13 cellular contexts compared by ENCODE assay signal in the genomic region with DNA sequence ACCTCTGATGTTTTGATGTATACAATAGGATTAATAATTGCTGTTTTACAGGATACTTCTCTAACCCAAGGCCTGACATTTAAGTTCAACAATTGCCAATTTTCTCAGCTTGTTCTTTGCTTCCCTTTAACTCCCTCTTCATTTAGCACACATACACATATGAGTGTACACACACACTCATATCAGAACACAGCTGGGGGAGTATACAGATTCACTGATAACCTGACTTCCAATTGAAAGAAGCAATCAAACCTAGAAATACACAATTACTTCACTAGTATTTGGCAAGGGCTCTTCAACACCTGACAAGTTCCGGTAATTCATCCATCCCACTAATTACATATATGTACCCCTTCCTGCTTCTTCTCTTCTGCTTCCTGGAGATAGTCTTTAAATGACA. TPM values are rescaled to one million over a fixed set of nuclear protein-coding genes. Genes with fewer than 3 reads are reported as not detected.
DNase-seq lines count a peak whose midpoint lies in the region; ATAC-seq and TF ChIP-seq lines count a peak whose summit lies in the region.
"Had no signal": no experiment of that assay in that cellular context is flagged by ENCODE, and none has a peak within 500 bp of the region (broad histone marks: within the 10 kb centered on the region; RNA-seq: fewer than 3 reads in every experiment).

No MANE protein-coding gene starts in this region.

- peak overlapping the region; percentile 62 for H3K4me3 Mint-ChIP-seq in activated B cell treated with CpG ODN at 0.5 μM for 24 hours
- H3K4me3 Mint-ChIP-seq: activated naive CD4-positive, alpha-beta T cell treated with anti-CD3 and anti-CD28 coated beads, Interleukin-2, amount 50 U/mL, for 24 hours; H9 had no signal

- no peak for TF ChIP-seq CTCF in GM13976 (IDR thresholded peaks at IDR 0.05; ENCODE audit: borderline replicate concordance, control extremely low read depth, extremely low read depth, insufficient read depth, missing control alignments)
- no peak for TF ChIP-seq CTCF in activated B cell treated with CpG ODN at 0.5 μM for 24 hours (IDR thresholded peaks at IDR 0.05)
- TF ChIP-seq CTCF in hepatocyte (IDR thresholded peaks at IDR 0.05; ENCODE audit: poor library complexity) = no peak

- H3K9me3 ChIP-seq in BLaER1 (peaks cover 7% of the 10 kb centered on the region; the same call in 1 of the 2 replicates), hepatocyte (ENCODE audit: low read depth) (no peaks in the 10 kb centered on the region)
- H3K9me3 ChIP-seq: SJCRH30 had no signal

- no peaks in the 10 kb centered on the region for H3K27me3 Mint-ChIP-seq in activated B cell treated with CpG ODN at 0.5 μM for 24 hours

- H3K27ac Mint-ChIP-seq in activated B cell treated with CpG ODN at 0.5 μM for 24 hours = peak overlapping the region; percentile 93
- H3K27ac Mint-ChIP-seq: activated naive CD4-positive, alpha-beta T cell treated with anti-CD3 and anti-CD28 coated beads, Interleukin-2, amount 50 U/mL, for 24 hours had no signal

- no peaks in the 10 kb centered on the region for H3K9me2 ChIP-seq in hepatocyte (replicated peaks; ENCODE audit: insufficient read depth)

- H3K27ac ChIP-seq in BLaER1 = 0 out of 2 replicates have a peak overlapping the region, but pooled peaks have one; percentile 16
- no peak overlapping the region for H3K27ac ChIP-seq in hepatocyte
- H3K27ac ChIP-seq: SJCRH30 had no signal

- H3K27me3 ChIP-seq in BLaER1 (no peaks in the 10 kb centered on the region), hepatocyte (no peaks in the 10 kb centered on the region)
- H3K27me3 ChIP-seq: SJCRH30 had no signal

- H3K4me1 ChIP-seq in BLaER1 (peaks cover 63% of the 10 kb centered on the region), hepatocyte (ENCODE audit: insufficient read depth) (peaks cover 9% of the 10 kb centered on the region)

- TF ChIP-seq POLR2A in erythroblast (IDR thresholded peaks at IDR 0.05; ENCODE audit: low read length) = no peak

- H3K4me2 ChIP-seq in BLaER1 = peak overlapping the region; percentile 83
- H3K4me2 ChIP-seq in hepatocyte = no peak overlapping the region

- peak; percentile 37 for DNase-seq in GM13976 (ENCODE audit: low spot score)
- no peak for DNase-seq in activated B cell treated with CpG ODN at 0.5 μM for 24 hours
- DNase-seq in hepatocyte (ENCODE audit: low spot score) = no peak
- DNase-seq in AG08395 (ENCODE audit: low spot score) = no peak
- no peak for DNase-seq in erythroblast (lab: John Stamatoyannopoulos, UW)
- no peak for DNase-seq in NCI-H2029 treated with DMSO at 0.1 percent for 48 hours (lab: John Stamatoyannopoulos, UW)
- DNase-seq: H9; NCI-H510A; SJCRH30; stimulated activated naive CD4-positive, alpha-beta T cell had no signal

- H3K4me3 ChIP-seq in BLaER1 (no peak overlapping the region; the same call in 1 of the 2 replicates), hepatocyte (no peak overlapping the region)
- H3K4me3 ChIP-seq: SJCRH30 had no signal

- 94% methylated on average over 1 of the region's 1 CpG for WGBS in hepatocyte (ENCODE audit: low lambda C conversion rate, missing lambda C conversion rate)

- H3K4me1 Mint-ChIP-seq in activated B cell treated with CpG ODN at 0.5 μM for 24 hours = peaks cover 69% of the 10 kb centered on the region

- H4K20me1 ChIP-seq in BLaER1 = no peaks in the 10 kb centered on the region
- no peaks in the 10 kb centered on the region for H4K20me1 ChIP-seq in hepatocyte (ENCODE audit: insufficient read depth, poor library complexity, severe bottlenecking)

- CTCF ChIA-PET in activated B cell treated with CpG ODN at 0.5 μM for 24 hours (lab: Charles Lee) = interaction anchor here (1.2 to 5.0 kb wide), 4 partner anchors 10 to 198 kb away, joined by 3 to 31 read pairs (median 6); no protein-coding TSS in a partner anchor

- H3K9me3 Mint-ChIP-seq in activated B cell treated with CpG ODN at 0.5 μM for 24 hours = peaks cover 5% of the 10 kb centered on the region
- H3K9me3 Mint-ChIP-seq: activated naive CD4-positive, alpha-beta T cell treated with anti-CD3 and anti-CD28 coated beads, Interleukin-2, amount 50 U/mL, for 24 hours had no signal

- H3K36me3 Mint-ChIP-seq in activated B cell treated with CpG ODN at 0.5 μM for 24 hours (ENCODE audit: low read depth) = peaks cover 2% of the 10 kb centered on the region
- H3K36me3 Mint-ChIP-seq: activated naive CD4-positive, alpha-beta T cell treated with anti-CD3 and anti-CD28 coated beads, Interleukin-2, amount 50 U/mL, for 24 hours had no signal

- H2AFZ ChIP-seq in hepatocyte = no peak overlapping the region

- H3K9ac ChIP-seq in BLaER1 = peak overlapping the region; percentile 5; the same call in 1 of the 2 replicates

- H3K36me3 ChIP-seq in BLaER1 (no peaks in the 10 kb centered on the region), hepatocyte (replicated peaks; ENCODE audit: insufficient read depth, low read depth) (no peaks in the 10 kb centered on the region)
- H3K36me3 ChIP-seq: SJCRH30 had no signal

- ATAC-seq in HG03378 (IDR thresholded peaks at IDR 0.05; ENCODE audit: unreplicated experiment) = peak; percentile 18
- ATAC-seq in activated B cell treated with CpG ODN at 0.5 μM for 24 hours (ENCODE audit: low read depth) = peak; percentile 2

- peaks cover 48% of the 10 kb centered on the region for H3K79me2 ChIP-seq in hepatocyte

- intact Hi-C loops in activated B cell treated with CpG ODN at 0.5 μM for 24 hours (cut with micrococcal nuclease) = loop anchor here (1.0 to 10.0 kb wide), 11 partner anchors 10 to 809 kb away; a partner anchor contains a TSS

- in situ Hi-C loops in GM13976 (cut with MboI; ENCODE audit: low sequenced_read_pairs, unreplicated experiment) = no loop called here

- POLR2A ChIA-PET in activated B cell treated with CpG ODN at 0.5 μM for 24 hours (lab: Charles Lee) = interaction anchor here (0.6 to 5.7 kb wide), 16 partner anchors 10 to 731 kb away, joined by 3 to 139 read pairs (median 6); a partner anchor contains a TSS

RNA-seq across cellular contexts. Expression of a gene that starts 11.1 kb away (rescaled TPM):
- total RNA-seq in activated B cell treated with CpG ODN at 0.5 μM for 24 hours (14.3 and 18.1 TPM in 2 replicates), hepatocyte (11.7 and 13.4 TPM in 2 replicates)
- 7.0 and 8.0 TPM in 2 replicates for polyA plus RNA-seq in hepatocyte
